In genomic region chr1:36856126-36856525, GRCh38 we compare ENCODE assay signal across 1 cellular context.
TF ChIP-seq lines count a peak whose summit lies in the region.

No MANE protein-coding gene starts in this region.

TF ChIP-seq in HEK293, 187 proteins besides CTCF, POLR2A, EP300 and RAD21 (continued from another document):
- TF ChIP-seq, protein P1, sequence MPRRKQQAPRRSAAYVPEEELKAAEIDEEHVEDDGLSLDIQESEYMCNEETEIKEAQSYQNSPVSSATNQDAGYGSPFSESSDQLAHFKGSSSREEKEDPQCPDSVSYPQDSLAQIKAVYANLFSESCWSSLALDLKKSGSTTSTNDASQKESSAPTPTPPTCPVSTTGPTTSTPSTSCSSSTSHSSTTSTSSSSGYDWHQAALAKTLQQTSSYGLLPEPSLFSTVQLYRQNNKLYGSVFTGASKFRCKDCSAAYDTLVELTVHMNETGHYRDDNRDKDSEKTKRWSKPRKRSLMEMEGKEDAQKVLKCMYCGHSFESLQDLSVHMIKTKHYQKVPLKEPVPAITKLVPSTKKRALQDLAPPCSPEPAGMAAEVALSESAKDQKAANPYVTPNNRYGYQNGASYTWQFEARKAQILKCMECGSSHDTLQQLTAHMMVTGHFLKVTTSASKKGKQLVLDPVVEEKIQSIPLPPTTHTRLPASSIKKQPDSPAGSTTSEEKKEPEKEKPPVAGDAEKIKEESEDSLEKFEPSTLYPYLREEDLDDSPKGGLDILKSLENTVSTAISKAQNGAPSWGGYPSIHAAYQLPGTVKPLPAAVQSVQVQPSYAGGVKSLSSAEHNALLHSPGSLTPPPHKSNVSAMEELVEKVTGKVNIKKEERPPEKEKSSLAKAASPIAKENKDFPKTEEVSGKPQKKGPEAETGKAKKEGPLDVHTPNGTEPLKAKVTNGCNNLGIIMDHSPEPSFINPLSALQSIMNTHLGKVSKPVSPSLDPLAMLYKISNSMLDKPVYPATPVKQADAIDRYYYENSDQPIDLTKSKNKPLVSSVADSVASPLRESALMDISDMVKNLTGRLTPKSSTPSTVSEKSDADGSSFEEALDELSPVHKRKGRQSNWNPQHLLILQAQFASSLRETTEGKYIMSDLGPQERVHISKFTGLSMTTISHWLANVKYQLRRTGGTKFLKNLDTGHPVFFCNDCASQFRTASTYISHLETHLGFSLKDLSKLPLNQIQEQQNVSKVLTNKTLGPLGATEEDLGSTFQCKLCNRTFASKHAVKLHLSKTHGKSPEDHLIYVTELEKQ (tag by site-specific recombination; IDR thresholded peaks at IDR 0.05; ENCODE audit: borderline replicate concordance), result no peak
